ENCODE assay signal across 25 cellular contexts in the genomic region with DNA sequence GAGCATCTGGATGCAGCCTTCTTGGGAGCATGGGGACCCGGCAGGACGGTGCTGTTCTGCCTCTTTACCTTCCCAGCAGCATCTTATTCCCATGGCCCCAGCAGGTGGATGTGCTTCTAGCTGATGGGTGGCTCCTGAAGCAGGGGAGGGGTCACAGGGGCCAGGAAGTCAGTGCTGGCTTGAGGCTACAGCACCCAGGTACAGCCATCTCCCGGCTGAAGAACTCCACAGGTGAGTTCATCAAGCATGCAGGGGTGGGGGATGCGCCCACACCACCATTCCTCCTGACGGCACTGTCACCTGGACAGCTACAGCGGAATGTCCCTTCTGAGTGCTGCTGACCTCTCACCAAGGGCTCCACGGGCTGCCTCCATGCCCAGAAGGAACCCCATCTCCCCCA. TPM values are rescaled to one million over a fixed set of nuclear protein-coding genes. Genes with fewer than 3 reads are reported as not detected.
DNase-seq lines count a peak whose midpoint lies in the region; ATAC-seq and TF ChIP-seq lines count a peak whose summit lies in the region.
"Had no signal": no experiment of that assay in that cellular context is flagged by ENCODE, and none has a peak within 500 bp of the region (broad histone marks: within the 10 kb centered on the region; RNA-seq: fewer than 3 reads in every experiment).

No MANE protein-coding gene starts in this region.

- no peak for TF ChIP-seq CTCF in brain (conservative IDR thresholded peaks at IDR 0.05)
- no peak for TF ChIP-seq CTCF in suprapubic skin (IDR thresholded peaks at IDR 0.05)
- TF ChIP-seq CTCF in mesothelial cell of epicardium (IDR thresholded peaks at IDR 0.05; ENCODE audit: unreplicated experiment), result no peak

- peaks cover 95% of the 10 kb centered on the region for H3K4me1 Mint-ChIP-seq in activated naive CD4-positive, alpha-beta T cell treated with anti-CD3 and anti-CD28 coated beads, Interleukin-2, amount 10 ng/mL, durations not matched to agents 7 days and 5 days
- H3K4me1 Mint-ChIP-seq in activated CD4-positive, alpha-beta memory T cell treated with anti-CD3 and anti-CD28 coated beads, Interleukin-2, amount 10 ng/mL, durations not matched to agents 7 days and 5 days, result peaks cover 93% of the 10 kb centered on the region
- peaks cover 67% of the 10 kb centered on the region for H3K4me1 Mint-ChIP-seq in brain
- peaks cover 25% of the 10 kb centered on the region for H3K4me1 Mint-ChIP-seq in mesothelial cell of epicardium
- H3K4me1 Mint-ChIP-seq: CD14-positive monocyte had no signal

- no peak for TF ChIP-seq POLR2A in suprapubic skin (IDR thresholded peaks at IDR 0.05)

- ATAC-seq in GM18498 (IDR thresholded peaks at IDR 0.05; ENCODE audit: unreplicated experiment), result no peak
- ATAC-seq: HCT116, right lobe of liver had no signal

- H3K36me3 Mint-ChIP-seq in activated naive CD4-positive, alpha-beta T cell treated with anti-CD3 and anti-CD28 coated beads, Interleukin-2, amount 10 ng/mL, durations not matched to agents 7 days and 5 days, result peaks cover 60% of the 10 kb centered on the region
- H3K36me3 Mint-ChIP-seq in activated CD4-positive, alpha-beta memory T cell treated with anti-CD3 and anti-CD28 coated beads, Interleukin-2, amount 10 ng/mL, durations not matched to agents 7 days and 5 days (ENCODE audit: low read depth), result peaks cover 58% of the 10 kb centered on the region
- H3K36me3 Mint-ChIP-seq in brain, result peaks cover 9% of the 10 kb centered on the region
- H3K36me3 Mint-ChIP-seq in mesothelial cell of epicardium, result no peaks in the 10 kb centered on the region
- H3K36me3 Mint-ChIP-seq: CD14-positive monocyte, IgD-negative memory B cell had no signal

- H3K27ac Mint-ChIP-seq in activated naive CD4-positive, alpha-beta T cell treated with anti-CD3 and anti-CD28 coated beads, Interleukin-2, amount 10 ng/mL, durations not matched to agents 7 days and 5 days, result peak overlapping the region; percentile 82
- peak overlapping the region; percentile 47 for H3K27ac Mint-ChIP-seq in activated CD4-positive, alpha-beta memory T cell treated with anti-CD3 and anti-CD28 coated beads, Interleukin-2, amount 10 ng/mL, durations not matched to agents 7 days and 5 days
- H3K27ac Mint-ChIP-seq in brain (peak overlapping the region in 3 of 5 experiments; percentile 72 to 90 (median 90)), mesothelial cell of epicardium (no peak overlapping the region)
- H3K27ac Mint-ChIP-seq: CD14-positive monocyte had no signal

- H3K4me3 Mint-ChIP-seq in activated naive CD4-positive, alpha-beta T cell treated with anti-CD3 and anti-CD28 coated beads, Interleukin-2, amount 10 ng/mL, durations not matched to agents 7 days and 5 days, result peak overlapping the region; percentile 39
- peak overlapping the region; percentile 11 for H3K4me3 Mint-ChIP-seq in activated CD4-positive, alpha-beta memory T cell treated with anti-CD3 and anti-CD28 coated beads, Interleukin-2, amount 10 ng/mL, durations not matched to agents 7 days and 5 days
- H3K4me3 Mint-ChIP-seq in brain (peak overlapping the region in 3 of 5 experiments; percentile 71 to 81 (median 75)), mesothelial cell of epicardium (no peak overlapping the region)
- H3K4me3 Mint-ChIP-seq: CD14-positive monocyte, IgD-negative memory B cell had no signal

- H3K36me3 ChIP-seq in suprapubic skin, result no peaks in the 10 kb centered on the region
- H3K36me3 ChIP-seq: right lobe of liver, SJSA1, tibial nerve had no signal

- POLR2A ChIA-PET in activated CD4-positive, alpha-beta memory T cell treated with anti-CD3 and anti-CD28 coated beads, Interleukin-2, amount 10 ng/mL, durations not matched to agents 7 days and 5 days (lab: Charles Lee), result interaction anchor here (1.0 to 31.5 kb wide), 11 partner anchors 10 to 54 kb away, joined by 3 to 573 read pairs (median 8); no protein-coding TSS in a partner anchor

- no peaks in the 10 kb centered on the region for H3K9me3 Mint-ChIP-seq in activated naive CD4-positive, alpha-beta T cell treated with anti-CD3 and anti-CD28 coated beads, Interleukin-2, amount 10 ng/mL, durations not matched to agents 7 days and 5 days
- H3K9me3 Mint-ChIP-seq in activated CD4-positive, alpha-beta memory T cell treated with anti-CD3 and anti-CD28 coated beads, Interleukin-2, amount 10 ng/mL, durations not matched to agents 7 days and 5 days, result no peaks in the 10 kb centered on the region
- H3K9me3 Mint-ChIP-seq in brain (no peaks in the 10 kb centered on the region), mesothelial cell of epicardium (no peaks in the 10 kb centered on the region)

- no peaks in the 10 kb centered on the region for H3K9me3 ChIP-seq in suprapubic skin
- H3K9me3 ChIP-seq: right lobe of liver, SJSA1, tibial nerve had no signal

- peaks cover 52% of the 10 kb centered on the region for H3K4me1 ChIP-seq in suprapubic skin
- H3K4me1 ChIP-seq: right lobe of liver had no signal

- 40% methylated on average over 3 of the region's 7 CpGs for WGBS in suprapubic skin

- H3K4me3 ChIP-seq in suprapubic skin, result peak overlapping the region; percentile 30
- H3K4me3 ChIP-seq: right lobe of liver, SJSA1 had no signal

- no peaks in the 10 kb centered on the region for H3K27me3 Mint-ChIP-seq in activated naive CD4-positive, alpha-beta T cell treated with anti-CD3 and anti-CD28 coated beads, Interleukin-2, amount 10 ng/mL, durations not matched to agents 7 days and 5 days
- H3K27me3 Mint-ChIP-seq in activated CD4-positive, alpha-beta memory T cell treated with anti-CD3 and anti-CD28 coated beads, Interleukin-2, amount 10 ng/mL, durations not matched to agents 7 days and 5 days, result no peaks in the 10 kb centered on the region
- H3K27me3 Mint-ChIP-seq in brain (peaks cover 5% of the 10 kb centered on the region), mesothelial cell of epicardium (ENCODE audit: low read depth) (no peaks in the 10 kb centered on the region)
- H3K27me3 Mint-ChIP-seq: IgD-negative memory B cell had no signal

- H3K27me3 ChIP-seq in suprapubic skin, result no peaks in the 10 kb centered on the region
- H3K27me3 ChIP-seq: right lobe of liver, SJSA1, tibial nerve had no signal

- DNase-seq in activated naive CD4-positive, alpha-beta T cell treated with anti-CD3 and anti-CD28 coated beads, Interleukin-2, amount 10 ng/mL, durations not matched to agents 7 days and 5 days, result no peak
- no peak for DNase-seq in activated naive CD4-positive, alpha-beta T cell (lab: John Stamatoyannopoulos, UW)
- no peak for DNase-seq in activated CD4-positive, alpha-beta memory T cell treated with anti-CD3 and anti-CD28 coated beads, Interleukin-2, amount 10 ng/mL, durations not matched to agents 7 days and 5 days
- DNase-seq in suprapubic skin (ENCODE audit: low spot score in 2 of 2) (no peak), NCI-H2227 (lab: John Stamatoyannopoulos, UW; ENCODE audit: unreplicated experiment) (no peak), mesothelial cell of epicardium (ENCODE audit: low spot score in 2 of 2, unreplicated experiment in 2 of 2) (no peak)
- DNase-seq: activated effector memory CD4-positive, alpha-beta T cell treated with Interleukin-2 at 50 U/mL for 16 hours; DMS 273 treated with DMSO at 0.1 percent for 48 hours; NCI-H1105; NCI-H2029; NCI-H226; NCI-H748 treated with DMSO at 0.1 percent for 48 hours; right lobe of liver; stimulated activated CD4-positive, alpha-beta T cell treated with anti-CD3 and anti-CD28 coated beads, Interleukin-12 subunit alpha, Interleukin-12 subunit beta, amount 100 ng/mL, for 4 hours; stimulated activated CD4-positive, alpha-beta T cell treated with anti-CD3 and anti-CD28 coated beads, Interleukin-4, amount 100 ng/mL, for 24 hours; stimulated activated naive CD4-positive, alpha-beta T cell had no signal

- CTCF ChIA-PET in activated naive CD4-positive, alpha-beta T cell treated with anti-CD3 and anti-CD28 coated beads, Interleukin-2, amount 10 ng/mL, durations not matched to agents 7 days and 5 days (lab: Charles Lee), result interaction anchor here (1.1 to 2.8 kb wide), 6 partner anchors 11 to 52 kb away, joined by 3 to 13 read pairs (median 6); no protein-coding TSS in a partner anchor
- CTCF ChIA-PET in activated CD4-positive, alpha-beta memory T cell treated with anti-CD3 and anti-CD28 coated beads, Interleukin-2, amount 10 ng/mL, durations not matched to agents 7 days and 5 days (lab: Charles Lee), result interaction anchor here (0.8 to 3.1 kb wide), 9 partner anchors 10 to 57 kb away, joined by 3 to 19 read pairs (median 7); a partner anchor contains a TSS

- no peak for TF ChIP-seq EP300 in suprapubic skin (IDR thresholded peaks at IDR 0.05)

- H3K27ac ChIP-seq in suprapubic skin, result no peak overlapping the region
- H3K27ac ChIP-seq: epithelial cell of prostate, right lobe of liver, tibial nerve, VCaP had no signal

RNA-seq across cellular contexts. Expression of a gene that starts 57.3 kb away (rescaled TPM):
- total RNA-seq in activated CD4-positive, alpha-beta memory T cell treated with anti-CD3 and anti-CD28 coated beads, Interleukin-2, amount 10 ng/mL, durations not matched to agents 7 days and 5 days, result 10 to 100 TPM; 81.7 to 82.0 TPM
- polyA plus RNA-seq in brain (ENCODE audit: insufficient read depth, low read depth, low replicate concordance), result 1.6 TPM
- total RNA-seq in suprapubic skin (10 to 100 TPM; 35.9 to 53.8 (median 47.5) TPM), mesothelial cell of epicardium (11.6 to 12.3 TPM (median 11.8 TPM) in 3 replicates)
- polyA plus RNA-seq: CD14-positive monocyte had no signal
